In the genomic region with DNA sequence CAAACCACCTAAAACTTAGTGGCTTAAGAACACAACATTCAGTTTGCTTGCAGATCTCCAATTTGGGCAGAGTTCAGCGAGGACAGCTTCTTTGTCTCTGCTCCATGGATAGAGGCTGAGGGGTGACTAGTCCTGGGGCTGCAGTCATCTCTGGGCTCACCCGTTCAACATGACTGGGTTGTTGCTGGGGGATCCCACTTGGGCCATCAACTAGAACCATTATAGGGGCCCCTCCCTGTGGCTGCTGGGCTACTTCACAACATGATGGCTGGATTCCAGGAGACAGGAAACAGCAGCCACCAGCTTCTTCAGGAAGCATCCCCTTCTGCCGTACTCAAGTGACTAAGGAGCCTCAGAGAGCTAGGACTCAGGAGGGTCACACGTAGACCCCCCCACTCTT, we compare ENCODE assay signal across 24 cellular contexts.
DNase-seq lines count a peak whose midpoint lies in the region; ATAC-seq and TF ChIP-seq lines count a peak whose summit lies in the region.
"Had no signal": no experiment of that assay in that cellular context is flagged by ENCODE, and none has a peak within 500 bp of the region (broad histone marks: within the 10 kb centered on the region; RNA-seq: fewer than 3 reads in every experiment).

No MANE protein-coding gene starts in this region.

- DNase-seq in T-helper 2 cell treated with Interferon-gamma antibody and Interleukin-4, amounts not matched to agents 5 μg/mL and 100 μg/mL, for 36 hours (ENCODE audit: low spot score) = peak; percentile 1
- no peak for DNase-seq in T-helper 2 cell
- DNase-seq in coronary artery (ENCODE audit: low spot score) = peak; percentile 54
- no peak for DNase-seq in NCI-H1694 treated with DMSO at 0.1 percent for 48 hours (lab: John Stamatoyannopoulos, UW)
- no peak for DNase-seq in anterior cingulate cortex (lab: John Stamatoyannopoulos, UW)
- DNase-seq: BE2C; Calu3; CD4-positive, alpha-beta memory T cell; DMS53; H7; Kasumi-1; MM.1S; NCI-H1092 treated with DMSO at 0.1 percent for 48 hours; NCI-H1694; NCI-H2107; NCI-H2227 treated with DMSO at 0.1 percent for 48 hours; NCI-H524 treated with DMSO at 0.1 percent for 48 hours; Peyer's patch; Right ventricle myocardium superior had no signal

- H3K27ac ChIP-seq in coronary artery (no peak overlapping the region), temporal lobe (ENCODE audit: low read depth, low read length) (peak overlapping the region; percentile 83)
- H3K27ac ChIP-seq: 22Rv1 had no signal

- H3K4me3 Mint-ChIP-seq in T-helper 2 cell treated with Interferon-gamma antibody and Interleukin-4, amounts not matched to agents 5 μg/mL and 100 μg/mL, for 36 hours = no peak overlapping the region
- no peak overlapping the region for H3K4me3 Mint-ChIP-seq in nephron
- H3K4me3 Mint-ChIP-seq: CD4-positive, alpha-beta memory T cell; IgD-negative memory B cell had no signal

- no peak for ATAC-seq in GM18873 (IDR thresholded peaks at IDR 0.05; ENCODE audit: low FRiP score, unreplicated experiment)

- TF ChIP-seq CTCF in coronary artery (IDR thresholded peaks at IDR 0.05) = no peak
- no peak for TF ChIP-seq CTCF in nephron (IDR thresholded peaks at IDR 0.05; ENCODE audit: unreplicated experiment in 3 of 3)

- H3K4me1 Mint-ChIP-seq in T-helper 2 cell treated with Interferon-gamma antibody and Interleukin-4, amounts not matched to agents 5 μg/mL and 100 μg/mL, for 36 hours (ENCODE audit: low read depth) = no peaks in the 10 kb centered on the region
- peaks cover 47% of the 10 kb centered on the region for H3K4me1 Mint-ChIP-seq in nephron
- H3K4me1 Mint-ChIP-seq: CD4-positive, alpha-beta memory T cell had no signal

- no peaks in the 10 kb centered on the region for H3K36me3 Mint-ChIP-seq in T-helper 2 cell treated with Interferon-gamma antibody and Interleukin-4, amounts not matched to agents 5 μg/mL and 100 μg/mL, for 36 hours (ENCODE audit: low read depth)
- H3K36me3 Mint-ChIP-seq in nephron (ENCODE audit: low read depth) = no peaks in the 10 kb centered on the region
- H3K36me3 Mint-ChIP-seq: CD4-positive, alpha-beta memory T cell had no signal

- H3K9me3 Mint-ChIP-seq in T-helper 2 cell treated with Interferon-gamma antibody and Interleukin-4, amounts not matched to agents 5 μg/mL and 100 μg/mL, for 36 hours = no peaks in the 10 kb centered on the region
- H3K9me3 Mint-ChIP-seq in nephron = no peaks in the 10 kb centered on the region

- no peak overlapping the region for H3K4me3 ChIP-seq in coronary artery
- H3K4me3 ChIP-seq: Peyer's patch had no signal

- H3K27me3 Mint-ChIP-seq in T-helper 2 cell treated with Interferon-gamma antibody and Interleukin-4, amounts not matched to agents 5 μg/mL and 100 μg/mL, for 36 hours (ENCODE audit: low read depth) = peaks cover 7% of the 10 kb centered on the region
- peaks cover 9% of the 10 kb centered on the region for H3K27me3 Mint-ChIP-seq in nephron (ENCODE audit: low read depth)

- H3K27ac Mint-ChIP-seq in T-helper 2 cell treated with Interferon-gamma antibody and Interleukin-4, amounts not matched to agents 5 μg/mL and 100 μg/mL, for 36 hours = no peak overlapping the region
- peak overlapping the region; percentile 53 to 78 (median 64) for H3K27ac Mint-ChIP-seq in nephron
- H3K27ac Mint-ChIP-seq: CD4-positive, alpha-beta memory T cell; IgD-negative memory B cell had no signal

Comparison
In these comparisons a context has a peak if more than half of its experiments do, and no peak if none do; other contexts are left out.
1. DNase-seq: peak in T-helper 2 cell treated with Interferon-gamma antibody and Interleukin-4, amounts not matched to agents 5 μg/mL and 100 μg/mL, for 36 hours (single experiment) and coronary artery (single experiment); none in T-helper 2 cell (0 of 5), NCI-H1694 treated with DMSO at 0.1 percent for 48 hours (single experiment) and anterior cingulate cortex (0 of 58).